In the genomic region with DNA sequence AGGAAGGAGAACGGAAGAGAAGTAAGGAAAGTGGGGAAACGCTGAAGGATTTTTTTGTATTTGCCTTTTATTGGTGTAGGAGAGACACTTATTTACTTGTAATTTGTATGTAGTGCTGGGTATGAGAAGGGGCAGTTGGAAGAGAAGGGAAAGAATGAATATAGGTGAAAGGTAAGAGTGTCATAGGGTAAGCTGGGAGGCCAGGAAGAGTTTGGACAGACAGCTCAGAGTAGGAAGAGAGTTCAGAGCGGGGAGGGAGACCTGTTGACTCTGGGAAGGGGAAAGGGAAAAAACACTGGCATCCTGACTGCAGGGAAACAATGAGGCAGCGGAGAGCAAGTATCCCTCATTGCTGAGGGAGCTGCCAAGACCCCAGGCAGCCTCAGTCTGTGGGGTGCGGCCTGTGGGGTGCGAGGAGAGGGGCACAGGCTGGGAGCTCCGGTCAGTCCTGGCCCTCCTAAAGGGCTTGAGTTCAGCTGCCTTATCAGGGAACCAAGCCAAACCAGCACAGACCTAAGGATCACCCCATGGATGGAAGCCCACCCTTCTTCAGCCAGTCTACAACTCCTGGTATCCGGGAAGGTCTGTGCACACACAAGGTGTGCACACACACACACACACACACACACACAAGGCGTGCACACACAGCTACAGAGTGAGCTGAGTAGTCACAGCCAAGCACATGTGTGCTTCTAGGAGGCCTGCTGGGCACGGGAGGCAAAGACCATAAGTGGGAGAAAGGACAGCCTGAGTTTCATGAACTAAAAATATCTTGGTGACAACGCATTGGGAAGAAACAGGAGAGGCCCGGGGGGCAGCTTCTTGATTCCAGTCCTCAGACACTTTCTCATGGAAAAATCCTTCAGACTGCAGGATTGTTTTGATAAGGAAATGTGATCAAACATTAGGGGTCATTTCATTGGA, we compare ENCODE assay signal across 9 cellular contexts. TPM values are rescaled to one million over a fixed set of nuclear protein-coding genes. Genes with fewer than 3 reads are reported as not detected.
DNase-seq lines count a peak whose midpoint lies in the region; ATAC-seq and TF ChIP-seq lines count a peak whose summit lies in the region.
"Had no signal": no experiment of that assay in that cellular context is flagged by ENCODE, and none has a peak within 500 bp of the region (broad histone marks: within the 10 kb centered on the region; RNA-seq: fewer than 3 reads in every experiment).

No MANE protein-coding gene starts in this region.

- H3K4me3 Mint-ChIP-seq in T-helper 17 cell: peak overlapping the region; percentile 8

- TF ChIP-seq CTCF in C4-2B (conservative IDR thresholded peaks at IDR 0.05): no peak
- no peak for TF ChIP-seq CTCF in foreskin fibroblast (IDR thresholded peaks at IDR 0.05; ENCODE audit: low read depth, low read length)
- no peak for TF ChIP-seq CTCF in parathyroid adenoma (IDR thresholded peaks at IDR 0.05)

- H3K9me3 ChIP-seq in T-helper 17 cell (ENCODE audit: control insufficient read depth, low read length, poor library complexity, severe bottlenecking): no peaks in the 10 kb centered on the region
- no peaks in the 10 kb centered on the region for H3K9me3 ChIP-seq in parathyroid adenoma (ENCODE audit: control insufficient read depth, low read length)

- H3K27me3 Mint-ChIP-seq in T-helper 17 cell: no peaks in the 10 kb centered on the region

- H3K4me3 ChIP-seq in foreskin fibroblast (ENCODE audit: low read depth in 1 of 2, low read length in 2 of 2) (peak overlapping the region; percentile 58 to 60), parathyroid adenoma (ENCODE audit: low read depth, low read length) (no peak overlapping the region)

- peak overlapping the region; percentile 33 for H3K4me2 ChIP-seq in parathyroid adenoma (ENCODE audit: low read length)

- peak overlapping the region; percentile 44 for H3K27ac ChIP-seq in C4-2B
- H3K27ac ChIP-seq in parathyroid adenoma: peak overlapping the region; percentile 93

- peak overlapping the region; percentile 26 for H2AFZ ChIP-seq in parathyroid adenoma

- no peak for DNase-seq in T-helper 17 cell
- DNase-seq in foreskin fibroblast: peak; percentile 89 to 94
- DNase-seq in activated CD4-positive, alpha-beta T cell treated with anti-CD3 and anti-CD28 coated beads for 48 hours: no peak
- DNase-seq: effector memory CD4-positive, alpha-beta T cell had no signal

- H3K4me1 ChIP-seq in parathyroid adenoma: peaks cover 39% of the 10 kb centered on the region

- H3K79me2 ChIP-seq in parathyroid adenoma: peaks cover 2% of the 10 kb centered on the region

- no peaks in the 10 kb centered on the region for H3K27me3 ChIP-seq in parathyroid adenoma (ENCODE audit: control insufficient read depth, insufficient read depth, low read length)

- ATAC-seq in T-helper 17 cell (no peak), HG02642 (IDR thresholded peaks at IDR 0.05; ENCODE audit: poor library complexity, unreplicated experiment) (no peak), HG03097 (IDR thresholded peaks at IDR 0.05; ENCODE audit: low FRiP score, unreplicated experiment) (no peak), GM21717 (IDR thresholded peaks at IDR 0.05; ENCODE audit: unreplicated experiment) (no peak)

- no peak overlapping the region for H3K27ac Mint-ChIP-seq in T-helper 17 cell

- H3K36me3 Mint-ChIP-seq in T-helper 17 cell (ENCODE audit: low read depth): peaks cover 8% of the 10 kb centered on the region

- H3K4me1 Mint-ChIP-seq in T-helper 17 cell: peaks cover 49% of the 10 kb centered on the region

- H3K36me3 ChIP-seq in parathyroid adenoma (ENCODE audit: control insufficient read depth, insufficient read depth, low read length): no peaks in the 10 kb centered on the region

- H3K9ac ChIP-seq in parathyroid adenoma: no peak overlapping the region

RNA-seq across cellular contexts. Expression of a gene that starts 2.9 kb away (rescaled TPM):
- 10 to 100 TPM; 19.9 to 33.5 TPM for total RNA-seq in T-helper 17 cell

Comparison
In these comparisons a context has a peak if more than half of its experiments do, and no peak if none do; other contexts are left out.
1. DNase-seq: peak in foreskin fibroblast (2 of 2); none in T-helper 17 cell (0 of 3) and activated CD4-positive, alpha-beta T cell treated with anti-CD3 and anti-CD28 coated beads for 48 hours (single experiment).